ENCODE assay signal across 9 cellular contexts in genomic region chr14:69480136-69480535, GRCh38. TPM values are rescaled to one million over a fixed set of nuclear protein-coding genes. Genes with fewer than 3 reads are reported as not detected.
"Had no signal": no experiment of that assay in that cellular context is flagged by ENCODE, and none has a peak within 500 bp of the region (broad histone marks: within the 10 kb centered on the region; RNA-seq: fewer than 3 reads in every experiment).

No MANE protein-coding gene starts in this region.

- DNase-seq: GM23248, GOT3, H7, HFFc6, KBM-7 had no signal

- H3K27ac Mint-ChIP-seq: HFFc6, IgD-negative memory B cell had no signal

- H3K4me3 Mint-ChIP-seq: HFFc6, IgD-negative memory B cell had no signal

- ATAC-seq: HCT116 had no signal

- H3K9me3 Mint-ChIP-seq: HFFc6, IgD-negative memory B cell had no signal

RNA-seq across cellular contexts. Expression of gene PLEKHD1, which starts 4.4 kb away (rescaled TPM):
- total RNA-seq: GM23248, H4, HT-29 had no signal
